In the genomic region with DNA sequence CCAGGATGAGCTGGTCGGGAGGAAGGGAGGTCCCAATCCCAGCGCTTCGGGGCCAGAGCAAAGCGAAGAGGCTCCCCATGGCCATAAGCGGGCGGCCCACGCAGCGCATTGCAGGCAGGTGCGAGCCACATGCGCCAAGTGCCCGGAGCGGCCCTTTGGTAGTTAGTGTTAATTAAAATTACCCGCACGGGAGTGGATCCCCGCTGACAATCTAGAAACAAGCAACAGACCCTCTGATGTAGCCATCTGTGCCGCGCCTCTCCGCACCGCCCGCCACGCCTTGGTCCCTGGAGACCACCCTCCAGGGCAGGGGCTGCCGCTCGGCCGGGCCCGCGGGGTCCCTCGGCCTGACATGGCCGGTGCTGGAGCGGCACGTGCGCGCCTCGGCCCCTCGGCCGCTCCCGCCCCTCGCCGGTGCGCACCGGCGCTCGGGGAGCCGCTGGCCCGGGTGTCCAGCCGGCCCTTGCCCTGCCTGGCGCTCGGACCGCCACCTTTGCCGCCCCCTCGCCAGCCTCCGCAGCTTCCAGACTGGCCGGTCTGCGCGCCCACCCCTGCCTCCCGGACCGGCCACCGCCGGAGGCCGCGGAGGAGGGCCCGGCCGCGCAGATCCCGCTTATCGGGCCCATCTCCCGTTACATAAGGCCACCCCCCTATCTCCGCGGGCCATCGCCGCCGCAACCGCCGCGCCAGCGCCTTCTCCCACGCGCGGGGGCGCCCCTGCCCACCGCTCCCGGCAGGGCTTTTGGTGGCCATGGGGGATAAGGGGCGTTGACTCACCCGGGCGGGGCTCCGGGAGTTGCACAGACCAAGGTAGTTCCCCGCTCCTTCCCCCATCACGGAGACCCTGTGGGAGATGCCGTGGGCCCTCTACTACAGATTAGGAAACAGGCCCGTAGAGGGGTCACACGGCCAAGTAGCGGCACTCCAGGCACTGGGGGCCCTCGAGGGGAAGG, we compare ENCODE assay signal across 9 cellular contexts. TPM values are rescaled to one million over a fixed set of nuclear protein-coding genes. Genes with fewer than 3 reads are reported as not detected.
A peak's percentile ranks its signal among the peaks of the same experiment; 100 is the strongest.
DNase-seq lines count a peak whose midpoint lies in the region; ATAC-seq, FAIRE-seq and TF ChIP-seq lines count a peak whose summit lies in the region.
"Had no signal": no experiment of that assay in that cellular context is flagged by ENCODE, and none has a peak within 500 bp of the region (broad histone marks: within the 10 kb centered on the region; RNA-seq: fewer than 3 reads in every experiment).

No MANE protein-coding gene starts in this region.

- H3K9me3 ChIP-seq in endodermal cell (ENCODE audit: control insufficient read depth, low read length): no peaks in the 10 kb centered on the region

- peaks cover 2% of the 10 kb centered on the region for H3K4me1 Mint-ChIP-seq in endodermal cell
- peaks cover 14 to 21% of the 10 kb centered on the region in 2 donors for H3K4me1 Mint-ChIP-seq in natural killer cell treated with Interleukin-12 subunit alpha and Interleukin-12 subunit beta and Interleukin-15 and Interleukin-18, amount 100 ng/mL, for 72 hours (ENCODE audit: low read depth in 2 of 2)
- H3K4me1 Mint-ChIP-seq in CD14-positive monocyte: peaks cover 10% of the 10 kb centered on the region

- H3K27ac ChIP-seq in endodermal cell (ENCODE audit: low read depth, low read length): no peak overlapping the region

- H3K9me3 Mint-ChIP-seq in endodermal cell (peaks cover 5% of the 10 kb centered on the region), CD14-positive monocyte (peaks cover 0 to 13% (median 5%) of the 10 kb centered on the region in 7 donors)
- no peaks in the 10 kb centered on the region for H3K9me3 Mint-ChIP-seq in natural killer cell treated with Interleukin-12 subunit alpha and Interleukin-12 subunit beta and Interleukin-15 and Interleukin-18, amount 100 ng/mL, for 72 hours

- DNase-seq in GM13977 (ENCODE audit: low spot score) (no peak), endodermal cell (peak; percentile 74), cortex of kidney (lab: John Stamatoyannopoulos, UW) (no peak), urothelium cell line (ENCODE audit: low spot score) (no peak), CD14-positive monocyte (ENCODE audit: low spot score) (no peak)
- peak; percentile 77 for DNase-seq in natural killer cell treated with Interleukin-12 subunit alpha and Interleukin-12 subunit beta and Interleukin-15 and Interleukin-18, amount 100 ng/mL, for 72 hours (ENCODE audit: low spot score)

- TF ChIP-seq CTCF in GM13977 (IDR thresholded peaks at IDR 0.05; ENCODE audit: extremely low read depth, insufficient read depth, missing control alignments) (peak; percentile 48), WI38 (IDR thresholded peaks at IDR 0.05; ENCODE audit: low read depth, low read length) (0 out of 2 replicates have a peak, but pooled peaks have one; percentile 9), endodermal cell (conservative IDR thresholded peaks at IDR 0.05) (no peak), CD14-positive monocyte (IDR thresholded peaks at IDR 0.05) (no peak)

- H3K27ac Mint-ChIP-seq in endodermal cell (no peak overlapping the region), CD14-positive monocyte (no peak overlapping the region)
- peak overlapping the region in 1 of 2 donors; percentile 53 for H3K27ac Mint-ChIP-seq in natural killer cell treated with Interleukin-12 subunit alpha and Interleukin-12 subunit beta and Interleukin-15 and Interleukin-18, amount 100 ng/mL, for 72 hours

- peaks cover 44% of the 10 kb centered on the region for H3K27me3 ChIP-seq in endodermal cell (ENCODE audit: control insufficient read depth, insufficient read depth, low read length, poor library complexity, severe bottlenecking)

- 19% methylated on average over 37 to 92 of the region's 92 CpGs for WGBS in endodermal cell (ENCODE audit: insufficient coverage in 1 of 2, insufficient read length in 1 of 2), 2 experiments

- no peaks in the 10 kb centered on the region for H3K4me1 ChIP-seq in endodermal cell (ENCODE audit: control insufficient read depth, insufficient read depth, low read length)

- no peak for FAIRE-seq in urothelium cell line (lab: Jason Lieb, UNC)
- FAIRE-seq: TTC549 had no signal

- H3K4me3 Mint-ChIP-seq in endodermal cell (peak overlapping the region; percentile 32), CD14-positive monocyte (peak overlapping the region in 1 of 2 donors; percentile 85)
- H3K4me3 Mint-ChIP-seq in natural killer cell treated with Interleukin-12 subunit alpha and Interleukin-12 subunit beta and Interleukin-15 and Interleukin-18, amount 100 ng/mL, for 72 hours: peak overlapping the region; percentile 69

- peak; percentile 65 to 79 for ATAC-seq in natural killer cell treated with Interleukin-12 subunit alpha and Interleukin-12 subunit beta and Interleukin-15 and Interleukin-18, amount 100 ng/mL, for 72 hours
- ATAC-seq in GM18909 (IDR thresholded peaks at IDR 0.05; ENCODE audit: poor library complexity, unreplicated experiment): no peak

- H3K27me3 Mint-ChIP-seq in endodermal cell (ENCODE audit: insufficient read depth) (peaks cover 49% of the 10 kb centered on the region), CD14-positive monocyte (ENCODE audit: low read depth in 3 of 3) (peaks cover 49 to 58% (median 50%) of the 10 kb centered on the region in 3 donors)
- H3K27me3 Mint-ChIP-seq in natural killer cell treated with Interleukin-12 subunit alpha and Interleukin-12 subunit beta and Interleukin-15 and Interleukin-18, amount 100 ng/mL, for 72 hours: peaks cover 6 to 20% of the 10 kb centered on the region in 2 donors

- in situ Hi-C loops in GM13977 (cut with MboI; ENCODE audit: low pct_unique_long_range_greater_than_20kb, low sequenced_read_pairs, unreplicated experiment): no loop called here

- H3K9ac ChIP-seq in endodermal cell (ENCODE audit: extremely low read depth, low read length, poor library complexity, severe bottlenecking): no peak overlapping the region

- H3K4me3 ChIP-seq in WI38 (ENCODE audit: low read depth, low read length): peak overlapping the region; percentile 31
- H3K4me3 ChIP-seq in endodermal cell (ENCODE audit: low read length): no peak overlapping the region

- H3K36me3 ChIP-seq in endodermal cell (ENCODE audit: control insufficient read depth, insufficient read depth, low read length): no peaks in the 10 kb centered on the region

- H3K36me3 Mint-ChIP-seq in endodermal cell (ENCODE audit: low read depth) (peaks cover 2% of the 10 kb centered on the region), CD14-positive monocyte (peaks cover 2 to 4% of the 10 kb centered on the region in 2 donors)
- no peaks in the 10 kb centered on the region for H3K36me3 Mint-ChIP-seq in natural killer cell treated with Interleukin-12 subunit alpha and Interleukin-12 subunit beta and Interleukin-15 and Interleukin-18, amount 100 ng/mL, for 72 hours

- intact Hi-C loops in CD14-positive monocyte (cut with micrococcal nuclease): no loop called here

RNA-seq across cellular contexts. Expression of gene IL13, which starts 1.9 kb away (rescaled TPM):
- not detected for total RNA-seq in endodermal cell
- not detected for polyA plus RNA-seq in endodermal cell (2013, experiment 1 of 2)
- not detected for polyA plus RNA-seq in endodermal cell (2013, experiment 2 of 2)
- 10 to 100 TPM in 1 of 2 donors, 1 to 10 TPM in 1; 8.4 to 19.6 TPM for total RNA-seq in natural killer cell treated with Interleukin-12 subunit alpha and Interleukin-12 subunit beta and Interleukin-15 and Interleukin-18, amount 100 ng/mL, for 72 hours
- not detected for polyA plus RNA-seq in CD14-positive monocyte

RNA-seq across cellular contexts. Expression of gene IL4, which starts 17.7 kb away (rescaled TPM):
- total RNA-seq in endodermal cell: not detected
- not detected for polyA plus RNA-seq in endodermal cell (2013, experiment 1 of 2)
- not detected for polyA plus RNA-seq in endodermal cell (2013, experiment 2 of 2)
- 1 to 10 TPM in 1 of 2 donors, not detected in 1; 2.6 TPM for total RNA-seq in natural killer cell treated with Interleukin-12 subunit alpha and Interleukin-12 subunit beta and Interleukin-15 and Interleukin-18, amount 100 ng/mL, for 72 hours
- polyA plus RNA-seq in CD14-positive monocyte: not detected

Comparison
In these comparisons a context has a peak if more than half of its experiments do, and no peak if none do; other contexts are left out.
1. DNase-seq: peak in endodermal cell (single experiment) and natural killer cell treated with Interleukin-12 subunit alpha and Interleukin-12 subunit beta and Interleukin-15 and Interleukin-18, amount 100 ng/mL, for 72 hours (single experiment); none in GM13977 (single experiment), cortex of kidney (single experiment), urothelium cell line (single experiment) and CD14-positive monocyte (single experiment).
2. CTCF ChIP-seq: peak in GM13977 (single experiment) and WI38 (single experiment); none in endodermal cell (single experiment) and CD14-positive monocyte (single experiment).
3. RNA of gene IL13, which starts 1.9 kb away (total RNA-seq): 8.4 to 19.6 TPM in natural killer cell treated with Interleukin-12 subunit alpha and Interleukin-12 subunit beta and Interleukin-15 and Interleukin-18, amount 100 ng/mL, for 72 hours; not detected in endodermal cell; every median in the first group is over 4 times any median in the second.